ENCODE assay signal across 8 cellular contexts in genomic region chr14:50362791-50363733, GRCh38. TPM values are rescaled to one million over a fixed set of nuclear protein-coding genes. Genes with fewer than 3 reads are reported as not detected.
DNase-seq lines count a peak whose midpoint lies in the region; ATAC-seq lines count a peak whose summit lies in the region.

No MANE protein-coding gene starts in this region.

- peak; percentile 21 for DNase-seq in stimulated activated CD4-positive, alpha-beta T cell treated with anti-CD3 and anti-CD28 coated beads, Interleukin-4, amount 100 ng/mL, for 24 hours
- DNase-seq in HAP-1 (ENCODE audit: low spot score in 2 of 2), result no peak
- no peak for DNase-seq in C1 segment of cervical spinal cord (lab: John Stamatoyannopoulos, UW)
- DNase-seq in NCI-H187 (lab: John Stamatoyannopoulos, UW), result no peak

- H3K9me3 Mint-ChIP-seq in T-helper 1 cell treated with Interleukin-12 subunit alpha and Interleukin-12 subunit beta and Interleukin-4 antibody, amounts not matched to agents 30 μg/mL and 1 μg/mL, for 36 hours, result peaks cover 7% of the 10 kb centered on the region

- H3K4me1 ChIP-seq in esophagus (ENCODE audit: control insufficient read depth in 2 of 2, insufficient read depth in 2 of 2, low read length in 1 of 2) (peaks cover 0 to 10% of the 10 kb centered on the region in 2 donors), HAP-1 (no peaks in the 10 kb centered on the region)

- H3K36me3 ChIP-seq in esophagus (ENCODE audit: control insufficient read depth in 2 of 2, insufficient read depth in 2 of 2, low read length in 1 of 2) (no peaks in the 10 kb centered on the region), HAP-1 (replicated peaks) (no peaks in the 10 kb centered on the region)

- peak overlapping the region in 1 of 2 donors; percentile 32 for H3K4me3 ChIP-seq in esophagus (ENCODE audit: low read depth in 1 of 2, low read length in 2 of 2)
- H3K4me3 ChIP-seq in HAP-1, result no peak overlapping the region

- peak overlapping the region; percentile 83 for H3K4me3 Mint-ChIP-seq in T-helper 1 cell treated with Interleukin-12 subunit alpha and Interleukin-12 subunit beta and Interleukin-4 antibody, amounts not matched to agents 30 μg/mL and 1 μg/mL, for 36 hours

- peaks cover 7% of the 10 kb centered on the region for H3K36me3 Mint-ChIP-seq in T-helper 1 cell treated with Interleukin-12 subunit alpha and Interleukin-12 subunit beta and Interleukin-4 antibody, amounts not matched to agents 30 μg/mL and 1 μg/mL, for 36 hours (ENCODE audit: low read depth)

- peaks cover 6% of the 10 kb centered on the region for H3K27me3 Mint-ChIP-seq in T-helper 1 cell treated with Interleukin-12 subunit alpha and Interleukin-12 subunit beta and Interleukin-4 antibody, amounts not matched to agents 30 μg/mL and 1 μg/mL, for 36 hours (ENCODE audit: low read depth)

- ATAC-seq in GM18517 (IDR thresholded peaks at IDR 0.05; ENCODE audit: unreplicated experiment) (peak; percentile 19), HG02798 (IDR thresholded peaks at IDR 0.05; ENCODE audit: poor library complexity, unreplicated experiment) (peak; percentile 15)

- H3K27ac ChIP-seq in esophagus (ENCODE audit: low read depth in 2 of 2, low read length in 1 of 2), result peak overlapping the region; percentile 62 to 74

- peak overlapping the region; percentile 88 for H3K27ac Mint-ChIP-seq in T-helper 1 cell treated with Interleukin-12 subunit alpha and Interleukin-12 subunit beta and Interleukin-4 antibody, amounts not matched to agents 30 μg/mL and 1 μg/mL, for 36 hours

- in situ Hi-C loops in HAP-1 (cut with MboI; ENCODE audit: low sequenced_read_pairs), result no loop called here

- no peaks in the 10 kb centered on the region for H3K9me3 ChIP-seq in esophagus (ENCODE audit: control insufficient read depth in 2 of 2, insufficient read depth in 1 of 2, low read depth in 1 of 2, low read length in 1 of 2)
- no peaks in the 10 kb centered on the region for H3K9me3 ChIP-seq in HAP-1

- H3K27me3 ChIP-seq in esophagus (ENCODE audit: control insufficient read depth in 1 of 2, insufficient read depth in 2 of 2, low read length in 2 of 2) (no peaks in the 10 kb centered on the region), HAP-1 (ENCODE audit: low read depth) (no peaks in the 10 kb centered on the region)

- 63 to 71% methylated on average over 14 of the region's 14 CpGs for WGBS in esophagus, 2 donors

- H3K4me1 Mint-ChIP-seq in T-helper 1 cell treated with Interleukin-12 subunit alpha and Interleukin-12 subunit beta and Interleukin-4 antibody, amounts not matched to agents 30 μg/mL and 1 μg/mL, for 36 hours (ENCODE audit: low read depth), result peaks cover 16% of the 10 kb centered on the region

RNA-seq across cellular contexts. Expression of gene CDKL1, which starts 33.6 kb away (rescaled TPM):
- polyA plus RNA-seq in esophagus, result 1 to 10 TPM; 1.6 to 1.7 TPM

RNA-seq across cellular contexts. Expression of gene DMAC2L, which starts 50.9 kb away (rescaled TPM):
- polyA plus RNA-seq in esophagus, result 10 to 100 TPM; 16.0 to 18.9 TPM

RNA-seq across cellular contexts. Expression of gene L2HGDH, which starts 51.0 kb away (rescaled TPM):
- 1 to 10 TPM; 1.9 to 4.6 TPM for polyA plus RNA-seq in esophagus
